Comparison of ENCODE assay signal across 12 cellular contexts in the genomic region with DNA sequence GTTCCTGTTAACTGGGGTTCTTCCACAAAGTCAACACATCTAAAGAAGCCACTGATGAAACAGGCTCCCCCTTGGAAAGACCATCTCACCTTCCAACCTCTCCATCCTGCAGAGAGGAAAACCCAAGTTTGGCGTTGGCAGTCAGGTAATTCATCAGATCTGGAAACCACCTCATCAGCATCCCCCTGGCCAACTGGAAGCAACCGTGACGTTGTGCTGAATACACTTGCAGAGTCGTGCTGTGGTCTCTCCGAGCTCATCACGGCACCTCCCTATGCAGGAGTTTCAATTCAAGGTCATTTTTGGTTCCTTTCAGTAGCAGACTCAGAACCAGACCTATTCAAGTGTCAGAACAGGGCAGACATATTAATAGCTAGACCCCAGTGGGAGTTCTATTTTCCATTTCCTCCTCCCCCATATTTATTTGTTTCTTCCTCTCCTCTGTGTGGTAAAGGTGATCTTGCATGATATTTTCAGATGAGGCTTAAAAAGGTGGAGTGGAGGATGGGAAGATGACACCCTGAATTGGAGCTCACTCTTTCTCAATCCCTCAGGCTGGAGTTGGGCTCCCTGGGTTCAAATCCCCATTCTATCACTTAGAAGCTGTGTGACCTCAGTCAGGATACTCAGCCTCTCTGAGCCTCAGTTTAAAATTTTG.
DNase-seq lines count a peak whose midpoint lies in the region; ATAC-seq and TF ChIP-seq lines count a peak whose summit lies in the region.
"Had no signal": no experiment of that assay in that cellular context is flagged by ENCODE, and none has a peak within 500 bp of the region (broad histone marks: within the 10 kb centered on the region; RNA-seq: fewer than 3 reads in every experiment).

No MANE protein-coding gene starts in this region.

- no peak for TF ChIP-seq CTCF in foreskin fibroblast (IDR thresholded peaks at IDR 0.05; ENCODE audit: low read depth, low read length)
- TF ChIP-seq CTCF in suprapubic skin (IDR thresholded peaks at IDR 0.05), result no peak
- no peak for TF ChIP-seq CTCF in type B pancreatic cell (conservative IDR thresholded peaks at IDR 0.05)

- no peak for DNase-seq in activated T-cell treated with anti-CD3 and anti-CD28 coated beads, Interleukin-2, amount 50 U/mL, for 4 hours
- DNase-seq in activated T-cell treated with anti-CD3 and anti-CD28 coated beads for 4 hours (no peak), foreskin fibroblast (no peak), suprapubic skin (ENCODE audit: low spot score in 2 of 2) (no peak), type B pancreatic cell (ENCODE audit: extremely low spot score, unreplicated experiment) (no peak)
- peak; percentile 46 for DNase-seq in stimulated activated CD8-positive, alpha-beta memory T cell treated with anti-CD3 and anti-CD28 coated beads, Interleukin-4, amount 100 ng/mL, for 48 hours
- DNase-seq: endodermal cell, GF-D8, NCI-H524 treated with DMSO at 0.1 percent for 48 hours, T-helper 17 cell had no signal

- H3K27ac Mint-ChIP-seq in type B pancreatic cell, result no peak overlapping the region
- H3K27ac Mint-ChIP-seq: endodermal cell, T-helper 17 cell had no signal

- no peak for TF ChIP-seq POLR2A in suprapubic skin (IDR thresholded peaks at IDR 0.05)

- H3K36me3 ChIP-seq in suprapubic skin, result no peaks in the 10 kb centered on the region

- no peaks in the 10 kb centered on the region for H3K27me3 Mint-ChIP-seq in activated T-cell treated with anti-CD3 and anti-CD28 coated beads, Interleukin-2, amount 50 U/mL, for 4 hours (ENCODE audit: low read depth)
- H3K27me3 Mint-ChIP-seq in type B pancreatic cell, result no peaks in the 10 kb centered on the region
- H3K27me3 Mint-ChIP-seq: T-helper 17 cell had no signal

- no peaks in the 10 kb centered on the region for H3K4me1 ChIP-seq in suprapubic skin

- peaks cover 16% of the 10 kb centered on the region for H3K4me1 Mint-ChIP-seq in activated T-cell treated with anti-CD3 and anti-CD28 coated beads, Interleukin-2, amount 50 U/mL, for 4 hours (ENCODE audit: low read depth)
- no peaks in the 10 kb centered on the region for H3K4me1 Mint-ChIP-seq in type B pancreatic cell (ENCODE audit: unreplicated experiment)
- H3K4me1 Mint-ChIP-seq: endodermal cell had no signal

- peak; percentile 63 to 73 for ATAC-seq in activated T-cell treated with anti-CD3 and anti-CD28 coated beads, Interleukin-2, amount 50 U/mL, for 4 hours
- ATAC-seq in GM21381 (IDR thresholded peaks at IDR 0.05; ENCODE audit: unreplicated experiment) (peak; percentile 79), HG03095 (IDR thresholded peaks at IDR 0.05; ENCODE audit: unreplicated experiment) (peak; percentile 81)
- ATAC-seq: T-helper 17 cell had no signal

- TF ChIP-seq EP300 in suprapubic skin (IDR thresholded peaks at IDR 0.05), result no peak

- 94% methylated on average over 6 of the region's 6 CpGs for WGBS in suprapubic skin

- no peaks in the 10 kb centered on the region for H3K27me3 ChIP-seq in suprapubic skin

- H3K4me3 Mint-ChIP-seq in activated T-cell treated with anti-CD3 and anti-CD28 coated beads, Interleukin-2, amount 50 U/mL, for 4 hours, result no peak overlapping the region
- H3K4me3 Mint-ChIP-seq in type B pancreatic cell, result no peak overlapping the region
- H3K4me3 Mint-ChIP-seq: endodermal cell, T-helper 17 cell had no signal

- H3K4me3 ChIP-seq in foreskin fibroblast (ENCODE audit: low read depth in 1 of 2, low read length in 2 of 2), result no peak overlapping the region
- H3K4me3 ChIP-seq in suprapubic skin, result no peak overlapping the region

- no peak overlapping the region for H3K27ac ChIP-seq in suprapubic skin

- H3K36me3 Mint-ChIP-seq in activated T-cell treated with anti-CD3 and anti-CD28 coated beads, Interleukin-2, amount 50 U/mL, for 4 hours (ENCODE audit: insufficient read depth), result no peaks in the 10 kb centered on the region
- no peaks in the 10 kb centered on the region for H3K36me3 Mint-ChIP-seq in type B pancreatic cell

- H3K9me3 Mint-ChIP-seq in activated T-cell treated with anti-CD3 and anti-CD28 coated beads, Interleukin-2, amount 50 U/mL, for 4 hours, result no peaks in the 10 kb centered on the region
- H3K9me3 Mint-ChIP-seq in type B pancreatic cell, result no peaks in the 10 kb centered on the region
- H3K9me3 Mint-ChIP-seq: endodermal cell had no signal

- H3K9me3 ChIP-seq in suprapubic skin, result no peaks in the 10 kb centered on the region
